Comparison of ENCODE assay signal across 13 cellular contexts in the genomic region with DNA sequence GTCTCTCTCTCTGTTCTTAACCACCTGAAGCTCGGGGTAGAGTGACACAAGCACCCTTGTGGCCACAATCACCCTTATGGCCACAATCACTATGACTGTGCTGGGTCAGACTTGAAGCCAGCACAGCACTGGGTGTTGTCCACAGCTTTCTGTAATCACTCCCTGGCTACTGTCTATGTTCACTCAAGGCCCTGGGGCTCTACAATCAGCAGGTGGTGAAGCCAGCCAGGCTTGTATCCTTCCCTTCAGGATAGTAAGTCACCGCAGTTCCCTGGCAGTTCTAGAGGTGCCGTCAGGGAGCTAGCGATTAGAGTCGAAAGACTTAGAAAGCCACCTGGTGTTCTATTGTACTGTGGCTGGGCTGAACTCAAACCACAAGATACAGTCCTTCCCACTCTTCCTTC. TPM values are rescaled to one million over a fixed set of nuclear protein-coding genes. Genes with fewer than 3 reads are reported as not detected.
DNase-seq lines count a peak whose midpoint lies in the region; ATAC-seq and FAIRE-seq lines count a peak whose summit lies in the region.
"Had no signal": no experiment of that assay in that cellular context is flagged by ENCODE, and none has a peak within 500 bp of the region (broad histone marks: within the 10 kb centered on the region; RNA-seq: fewer than 3 reads in every experiment).

No MANE protein-coding gene starts in this region.

- H3K27ac ChIP-seq in small intestine (ENCODE audit: low read depth in 1 of 2, low read length in 1 of 2): no peak overlapping the region
- H3K27ac ChIP-seq: C4-2B, upper lobe of left lung had no signal

- peaks cover 0 to 3% of the 10 kb centered on the region in 2 donors for H3K36me3 ChIP-seq in small intestine (ENCODE audit: control insufficient read depth in 2 of 2, insufficient read depth in 2 of 2, low read length in 2 of 2)
- H3K36me3 ChIP-seq: upper lobe of left lung had no signal

- H3K4me1 ChIP-seq in small intestine (ENCODE audit: control insufficient read depth in 2 of 2, insufficient read depth in 1 of 2, low read depth in 1 of 2, low read length in 1 of 2): no peaks in the 10 kb centered on the region
- H3K4me1 ChIP-seq: upper lobe of left lung had no signal

- H3K9me3 ChIP-seq in small intestine (ENCODE audit: control insufficient read depth, low read depth): no peaks in the 10 kb centered on the region
- H3K9me3 ChIP-seq: upper lobe of left lung had no signal

- ATAC-seq in GM18517 (IDR thresholded peaks at IDR 0.05; ENCODE audit: unreplicated experiment) (peak; percentile 97), GM21447 (IDR thresholded peaks at IDR 0.05; ENCODE audit: unreplicated experiment) (peak; percentile 85), HG03060 (IDR thresholded peaks at IDR 0.05; ENCODE audit: low read depth, unreplicated experiment) (peak; percentile 84)

- H3K27me3 ChIP-seq in small intestine (ENCODE audit: control insufficient read depth in 2 of 2, insufficient read depth in 2 of 2, low read length in 2 of 2): peaks cover 0 to 4% of the 10 kb centered on the region in 2 donors
- H3K27me3 ChIP-seq: upper lobe of left lung had no signal

- FAIRE-seq in small intestine (lab: Jason Lieb, UNC): no peak
- no peak for FAIRE-seq in RCC 7860 (lab: Jason Lieb, UNC)

- H3K4me3 ChIP-seq in small intestine (ENCODE audit: low read depth in 1 of 2, low read length in 2 of 2): no peak overlapping the region
- H3K4me3 ChIP-seq: upper lobe of left lung had no signal

- 40 to 55% (median 48%) methylated on average over 5 of the region's 5 CpGs for WGBS in small intestine, 3 donors

- DNase-seq in SKM-1 (lab: John Stamatoyannopoulos, UW; ENCODE audit: unreplicated experiment) (peak; percentile 0), small intestine (no peak), RCC 7860 (ENCODE audit: low spot score) (no peak), NCI-H2107 treated with DMSO at 0.1 percent for 48 hours (lab: John Stamatoyannopoulos, UW; ENCODE audit: unreplicated experiment) (no peak)
- no peak for DNase-seq in activated CD8-positive, alpha-beta memory T cell treated with anti-CD3 and anti-CD28 coated beads, Interleukin-2, amount 50 U/mL, for 4 hours
- DNase-seq: NCI-H446; stimulated activated CD4-positive, alpha-beta T cell treated with anti-CD3 and anti-CD28 coated beads, Interleukin-4, amount 100 ng/mL, for 4 hours; SW 1271; upper lobe of left lung had no signal

RNA-seq across cellular contexts. Expression of a gene that starts 44.2 kb away (rescaled TPM):
- polyA plus RNA-seq in small intestine: 100 to 1,000 TPM in 2 of 3 donors, 10 to 100 TPM in 1; 33.1 to 210 (median 150) TPM
